Comparison of ENCODE assay signal across 13 cellular contexts in the genomic region with DNA sequence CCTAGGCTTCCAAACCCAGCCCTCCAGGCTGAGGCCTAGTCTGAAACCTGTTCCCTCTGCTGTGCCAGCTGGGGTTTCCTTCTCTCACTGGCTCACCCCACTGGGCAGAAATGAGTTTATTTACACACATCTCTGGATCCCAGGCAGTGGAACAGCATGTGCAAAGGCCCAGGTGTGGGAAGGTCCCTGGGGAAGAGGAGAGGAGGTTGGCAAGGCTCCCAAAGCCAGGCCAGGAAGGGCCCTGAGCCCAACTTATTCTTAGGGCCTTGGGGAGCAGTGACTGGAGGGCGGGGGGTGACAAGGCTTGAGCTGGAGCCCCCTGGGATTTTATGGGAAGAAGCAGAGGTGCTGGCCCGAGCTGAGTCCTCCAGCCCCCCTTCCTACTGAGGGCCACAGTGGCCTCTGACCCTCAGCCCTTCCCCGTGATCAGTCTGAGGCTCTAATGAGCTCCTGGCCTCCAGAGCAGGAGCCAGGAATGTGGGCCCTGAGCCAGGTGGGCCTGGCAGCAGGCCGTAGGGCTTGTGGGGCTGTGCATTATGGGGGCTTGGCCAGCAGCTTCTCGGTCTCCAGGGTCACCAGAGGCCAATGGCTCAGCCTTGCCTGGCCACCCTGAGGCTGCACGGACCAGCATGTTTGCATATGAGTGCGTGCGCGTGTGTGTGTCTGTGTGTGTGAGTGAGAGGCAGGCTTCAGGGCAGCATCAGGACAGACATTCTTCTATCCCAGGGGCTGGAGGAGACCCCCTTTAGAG. TPM values are rescaled to one million over a fixed set of nuclear protein-coding genes. Genes with fewer than 3 reads are reported as not detected.
DNase-seq lines count a peak whose midpoint lies in the region; ATAC-seq and TF ChIP-seq lines count a peak whose summit lies in the region.
"Had no signal": no experiment of that assay in that cellular context is flagged by ENCODE, and none has a peak within 500 bp of the region (broad histone marks: within the 10 kb centered on the region; RNA-seq: fewer than 3 reads in every experiment).

No MANE protein-coding gene starts in this region.

- ATAC-seq in IMR-90 (ENCODE audit: low read depth) (no peak; the same call in 1 of the 2 replicates), GM21447 (IDR thresholded peaks at IDR 0.05; ENCODE audit: unreplicated experiment) (no peak)
- ATAC-seq in effector memory CD8-positive, alpha-beta T cell (replicated peaks): no peak
- ATAC-seq: activated CD8-positive, alpha-beta memory T cell treated with anti-CD3 and anti-CD28 coated beads, Interleukin-2, amount 10 ng/mL, durations not matched to agents 7 days and 5 days; mucosa of descending colon had no signal

- no peak overlapping the region for H2BK5ac ChIP-seq in IMR-90 (ENCODE audit: low read depth, low read length, poor library complexity, severe bottlenecking)

- no peak overlapping the region for H3K18ac ChIP-seq in IMR-90 (ENCODE audit: low read depth, low read length)

- no peak overlapping the region for H3K56ac ChIP-seq in IMR-90 (ENCODE audit: extremely low read depth, insufficient read depth, low read length)

- POLR2A ChIA-PET in IMR-90 (lab: Charles Lee; ENCODE audit: unreplicated experiment): no interaction called here

- peaks cover 33% of the 10 kb centered on the region for H3K4me1 Mint-ChIP-seq in brain
- H3K4me1 Mint-ChIP-seq in effector memory CD8-positive, alpha-beta T cell (ENCODE audit: low read depth in 2 of 2): peaks cover 10 to 13% of the 10 kb centered on the region in 2 donors

- TF ChIP-seq RAD21 in IMR-90 (IDR thresholded peaks at IDR 0.05; ENCODE audit: low read length): no peak

- no peak overlapping the region for H3K4me3 Mint-ChIP-seq in brain
- H3K4me3 Mint-ChIP-seq in effector memory CD8-positive, alpha-beta T cell: no peak overlapping the region
- H3K4me3 Mint-ChIP-seq: activated CD8-positive, alpha-beta memory T cell treated with anti-CD3 and anti-CD28 coated beads, Interleukin-2, amount 10 ng/mL, durations not matched to agents 7 days and 5 days; activated naive CD8-positive, alpha-beta T cell treated with anti-CD3 and anti-CD28 coated beads for 36 hours had no signal

- no peaks in the 10 kb centered on the region for H3K9me1 ChIP-seq in IMR-90 (ENCODE audit: insufficient read depth, low read length)

- TF ChIP-seq POLR2A in IMR-90 (IDR thresholded peaks at IDR 0.05; ENCODE audit: low read depth, low read length) (no peak), thyroid gland (IDR thresholded peaks at IDR 0.05) (no peak)

- no peak overlapping the region for H3K14ac ChIP-seq in IMR-90 (replicated peaks; ENCODE audit: low read depth, low read length)

- no TSS peak for BruUV-seq in IMR-90 (replicated peaks; lab: Mats Ljungman, UMichigan)

- H3K4me3 ChIP-seq in IMR-90 (ENCODE audit: insufficient read depth, low read depth, low read length): no peak overlapping the region
- H3K4me3 ChIP-seq in thyroid gland (replicated peaks in 1 of 3): no peak overlapping the region
- H3K4me3 ChIP-seq: mucosa of descending colon had no signal

- H2BK20ac ChIP-seq in IMR-90 (ENCODE audit: low read depth, low read length): no peak overlapping the region

- no peak overlapping the region for H2AK9ac ChIP-seq in IMR-90 (replicated peaks; ENCODE audit: low read depth, low read length, poor library complexity)

- no peak overlapping the region for H3K4ac ChIP-seq in IMR-90 (ENCODE audit: low read depth, low read length)

- 58% methylated on average over 2 of the region's 9 CpGs; no CpG with 5 or more reads in 1 of the 2 experiments for WGBS in IMR-90 (ENCODE audit: extremely low coverage in 2 of 2, insufficient read length in 1 of 2), 2 experiments
- WGBS in thyroid gland, 2 donors: 68 to 75% methylated on average over 7 to 8 of the region's 9 CpGs

- peak; percentile 27 for DNase-seq in IMR-90
- peak; percentile 32 for DNase-seq in iris pigment epithelial cell (ENCODE audit: low read depth)
- DNase-seq in thyroid gland: peak; percentile 56 to 70
- DNase-seq in effector memory CD8-positive, alpha-beta T cell: no peak
- no peak for DNase-seq in KG1 (lab: John Stamatoyannopoulos, UW)
- DNase-seq: activated CD8-positive, alpha-beta memory T cell treated with anti-CD3 and anti-CD28 coated beads, Interleukin-2, amount 10 ng/mL, durations not matched to agents 7 days and 5 days; activated naive CD8-positive, alpha-beta T cell treated with anti-CD3 and anti-CD28 coated beads for 36 hours; DMS53; effector CD8-positive, alpha-beta T cell; NCI-H524 had no signal

- H3K9me3 Mint-ChIP-seq in brain: no peaks in the 10 kb centered on the region
- H3K9me3 Mint-ChIP-seq in effector memory CD8-positive, alpha-beta T cell: no peaks in the 10 kb centered on the region
- H3K9me3 Mint-ChIP-seq: activated naive CD8-positive, alpha-beta T cell treated with anti-CD3 and anti-CD28 coated beads for 36 hours had no signal

- no peak overlapping the region for H4K91ac ChIP-seq in IMR-90 (ENCODE audit: insufficient read depth, low read depth, low read length)

- H2BK15ac ChIP-seq in IMR-90 (ENCODE audit: low read depth, low read length): no peak overlapping the region

- H3K79me1 ChIP-seq in IMR-90 (ENCODE audit: low read depth in 1 of 2, low read length in 2 of 2): no peaks in the 10 kb centered on the region

- no peaks in the 10 kb centered on the region for H4K20me1 ChIP-seq in IMR-90 (ENCODE audit: insufficient read depth, low read length)

- H3K4me1 ChIP-seq in IMR-90 (ENCODE audit: control insufficient read depth, insufficient read depth, low read length) (peaks cover 10% of the 10 kb centered on the region; the same call in 1 of the 2 replicates), thyroid gland (peaks cover 11 to 16% of the 10 kb centered on the region in 2 donors)

- H4K8ac ChIP-seq in IMR-90 (ENCODE audit: low read depth in 2 of 2, low read length in 2 of 2): no peak overlapping the region

- peak overlapping the region; percentile 21 to 88 (median 54) for H3K27ac Mint-ChIP-seq in brain
- H3K27ac Mint-ChIP-seq in effector memory CD8-positive, alpha-beta T cell: peak overlapping the region in 1 of 2 donors; percentile 75
- H3K27ac Mint-ChIP-seq: activated CD8-positive, alpha-beta memory T cell treated with anti-CD3 and anti-CD28 coated beads, Interleukin-2, amount 10 ng/mL, durations not matched to agents 7 days and 5 days; activated naive CD8-positive, alpha-beta T cell treated with anti-CD3 and anti-CD28 coated beads for 36 hours had no signal

- no peak overlapping the region for H2AK5ac ChIP-seq in IMR-90 (ENCODE audit: low read depth, low read length)

- in situ Hi-C loops in IMR-90 (cut with MboI; ENCODE audit: low sequenced_read_pairs): no loop called here

- H3K9me3 ChIP-seq in IMR-90 (ENCODE audit: control insufficient read depth, insufficient read depth, low read length): no peaks in the 10 kb centered on the region
- no peaks in the 10 kb centered on the region for H3K9me3 ChIP-seq in thyroid gland
- H3K9me3 ChIP-seq: mucosa of descending colon had no signal

- no peaks in the 10 kb centered on the region for H3K36me3 ChIP-seq in IMR-90 (ENCODE audit: control insufficient read depth, insufficient read depth, low read length)
- H3K36me3 ChIP-seq in thyroid gland: no peaks in the 10 kb centered on the region

- H3K27me3 ChIP-seq in IMR-90 (ENCODE audit: control insufficient read depth, insufficient read depth, low read length) (no peaks in the 10 kb centered on the region), thyroid gland (no peaks in the 10 kb centered on the region)

- no peak overlapping the region for H3K27ac ChIP-seq in IMR-90 (ENCODE audit: insufficient read depth, low read length)
- no peak overlapping the region for H3K27ac ChIP-seq in thyroid gland

- no peak overlapping the region for H3K23ac ChIP-seq in IMR-90 (ENCODE audit: low read depth, low read length)

- no peak overlapping the region for H2BK120ac ChIP-seq in IMR-90 (ENCODE audit: low read depth, low read length)

- H4K5ac ChIP-seq in IMR-90 (ENCODE audit: low read depth, low read length): no peak overlapping the region

- TF ChIP-seq CTCF in IMR-90 (conservative IDR thresholded peaks at IDR 0.05; ENCODE audit: low read depth, low read length): no peak
- TF ChIP-seq CTCF in brain (conservative IDR thresholded peaks at IDR 0.05): no peak
- TF ChIP-seq CTCF in thyroid gland (IDR thresholded peaks at IDR 0.05): no peak

- intact Hi-C loops in IMR-90 (cut with micrococcal nuclease): no loop called here
- intact Hi-C loops in thyroid gland (cut with DNase I): no loop called here

- peak overlapping the region; percentile 24 for H2AFZ ChIP-seq in IMR-90 (replicated peaks; ENCODE audit: low read length, poor library complexity)

- dilution Hi-C loops in IMR-90 (cut with HindIII; ENCODE audit: low sequenced_read_pairs, unreplicated experiment): no loop called here

- CTCF ChIA-PET in IMR-90 (lab: Yijun Ruan, JAX): no interaction called here

- H3K27me3 Mint-ChIP-seq in brain: peaks cover 3% of the 10 kb centered on the region
- peaks cover 4 to 20% of the 10 kb centered on the region in 2 donors for H3K27me3 Mint-ChIP-seq in effector memory CD8-positive, alpha-beta T cell

- no peak overlapping the region for H3K9ac ChIP-seq in IMR-90 (ENCODE audit: low read depth, low read length)

- no peaks in the 10 kb centered on the region for H3K36me3 Mint-ChIP-seq in brain
- no peaks in the 10 kb centered on the region for H3K36me3 Mint-ChIP-seq in effector memory CD8-positive, alpha-beta T cell (ENCODE audit: insufficient read depth)
- H3K36me3 Mint-ChIP-seq: activated naive CD8-positive, alpha-beta T cell treated with anti-CD3 and anti-CD28 coated beads for 36 hours had no signal

- H3K4me2 ChIP-seq in IMR-90 (ENCODE audit: low read depth, low read length): no peak overlapping the region

TF ChIP-seq in IMR-90, 13 proteins besides CTCF, POLR2A, EP300 and RAD21 (continues in another document):
- TF ChIP-seq FOS (IDR thresholded peaks at IDR 0.05; ENCODE audit: low read depth, low read length) (no peak), MXI1 (IDR thresholded peaks at IDR 0.05; ENCODE audit: borderline replicate concordance, low read depth, low read length) (no peak)

RNA-seq across cellular contexts. Expression of a gene that starts 2.9 kb away (rescaled TPM):
- under 0.01 TPM in 1 of 2 replicates, not detected in the other for total RNA-seq in IMR-90 (2012; rRNA removed)
- 0.01 and 0.02 TPM in 2 replicates for polyA plus RNA-seq in IMR-90 (2012; rRNA removed)
- 0.02 and 0.05 TPM in 2 replicates for polyA plus RNA-seq in IMR-90 (2012; cell fraction: cytosol; rRNA removed)
- 0.23 and 0.24 TPM in 2 replicates for polyA plus RNA-seq in IMR-90 (2012; cell fraction: nucleus; rRNA removed; ENCODE audit: low replicate concordance)
- polyA plus RNA-seq in brain (ENCODE audit: insufficient read depth, low read depth, low replicate concordance): 4.2 TPM
- 1 to 10 TPM; 3.8 to 8.7 (median 5.7) TPM for total RNA-seq in thyroid gland

RNA-seq across cellular contexts. Expression of a gene that starts 28.3 kb away (rescaled TPM):
- total RNA-seq in IMR-90 (2012; rRNA removed) (not detected in 2 replicates), thyroid gland (1 to 10 TPM in 1 of 4 donors, not detected in 3; 2.3 TPM)
- polyA plus RNA-seq in IMR-90 (2012; rRNA removed) (0.27 and 0.46 TPM in 2 replicates), brain (ENCODE audit: insufficient read depth, low read depth, low replicate concordance) (not detected)
- polyA plus RNA-seq in IMR-90 (2012; cell fraction: cytosol; rRNA removed): 0.19 TPM in 1 of 2 replicates, not detected in the other
- polyA plus RNA-seq in IMR-90 (2012; cell fraction: nucleus; rRNA removed; ENCODE audit: low replicate concordance): 0.71 and 1.6 TPM in 2 replicates
- total RNA-seq: activated CD8-positive, alpha-beta memory T cell treated with anti-CD3 and anti-CD28 coated beads, Interleukin-2, amount 10 ng/mL, durations not matched to agents 7 days and 5 days; activated naive CD8-positive, alpha-beta T cell treated with anti-CD3 and anti-CD28 coated beads for 36 hours had no signal

Comparison
In these comparisons a context has a peak if more than half of its experiments do, and no peak if none do; other contexts are left out.
1. DNase-seq: peak in IMR-90 (single experiment), iris pigment epithelial cell (single experiment) and thyroid gland (2 of 2); none in effector memory CD8-positive, alpha-beta T cell (0 of 3) and KG1 (single experiment).